ENCODE assay signal across 14 cellular contexts in the genomic region with DNA sequence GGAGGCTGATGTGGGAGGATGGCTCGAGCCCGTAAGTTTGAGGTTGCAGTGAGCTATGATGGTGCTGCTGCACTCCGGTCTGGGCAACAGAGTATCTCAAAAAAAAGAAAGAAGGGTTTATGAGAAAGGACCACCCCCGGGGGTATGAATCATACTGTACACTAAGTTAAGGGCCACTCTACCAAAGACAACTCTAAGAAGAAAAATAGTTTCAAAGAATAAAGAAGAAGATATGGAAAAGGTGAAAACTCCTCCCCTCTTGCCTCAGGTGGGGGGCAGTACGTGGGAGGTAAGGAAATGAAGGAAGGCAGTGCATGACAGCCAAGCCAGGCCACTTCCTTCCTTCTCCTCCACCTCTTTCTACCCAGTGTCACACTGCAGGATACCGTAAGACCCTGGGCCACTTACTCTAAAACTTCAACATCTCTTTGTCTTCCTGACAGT.
DNase-seq lines count a peak whose midpoint lies in the region; ATAC-seq and TF ChIP-seq lines count a peak whose summit lies in the region.
"Had no signal": no experiment of that assay in that cellular context is flagged by ENCODE, and none has a peak within 500 bp of the region (broad histone marks: within the 10 kb centered on the region; RNA-seq: fewer than 3 reads in every experiment).

No MANE protein-coding gene starts in this region.

- TF ChIP-seq CTCF in mucosa of descending colon (IDR thresholded peaks at IDR 0.05), result no peak
- no peak for TF ChIP-seq CTCF in chondrocyte (IDR thresholded peaks at IDR 0.05)

- H3K36me3 Mint-ChIP-seq in activated CD8-positive, alpha-beta T cell treated with anti-CD3 and anti-CD28 coated beads, Interleukin-2, amount 10 ng/mL, durations not matched to agents 7 days and 5 days (ENCODE audit: low read depth), result peaks cover 59% of the 10 kb centered on the region
- H3K36me3 Mint-ChIP-seq in stimulated activated naive CD8-positive, alpha-beta T cell treated with anti-CD3 and anti-CD28 coated beads, Interleukin-15, Interleukin-2, amounts not matched to agents 100 ng/mL and 50 ng/mL, for 24 hours (ENCODE audit: low read depth), result peaks cover 39% of the 10 kb centered on the region
- H3K36me3 Mint-ChIP-seq in chondrocyte (ENCODE audit: low read depth), result no peaks in the 10 kb centered on the region

- DNase-seq in activated CD8-positive, alpha-beta memory T cell treated with anti-CD3 and anti-CD28 coated beads, Interleukin-2, amount 50 U/mL, for 4 hours, result peak; percentile 59
- DNase-seq in activated CD8-positive, alpha-beta memory T cell treated with anti-CD3 and anti-CD28 coated beads, Interleukin-2, amount 50 U/mL, for 48 hours, result no peak
- peak; percentile 54 for DNase-seq in activated CD8-positive, alpha-beta T cell treated with anti-CD3 and anti-CD28 coated beads, Interleukin-2, amount 10 ng/mL, durations not matched to agents 7 days and 5 days
- DNase-seq in mucosa of descending colon (no peak), substantia nigra (lab: John Stamatoyannopoulos, UW) (no peak), chondrocyte (ENCODE audit: low spot score) (no peak), NCI-H748 treated with DMSO at 0.1 percent for 48 hours (lab: John Stamatoyannopoulos, UW) (no peak)
- DNase-seq: adrenal gland; effector CD4-positive, alpha-beta T cell; EL; heart left ventricle; lower lobe of right lung; NCI-H2081 treated with DMSO at 0.1 percent for 48 hours had no signal

- H3K4me1 ChIP-seq in mucosa of descending colon (ENCODE audit: low read depth), result no peaks in the 10 kb centered on the region

- H3K9me3 ChIP-seq in mucosa of descending colon, result no peaks in the 10 kb centered on the region
- H3K9me3 ChIP-seq: adrenal gland, heart left ventricle, lower lobe of right lung had no signal

- ATAC-seq in activated CD8-positive, alpha-beta T cell treated with anti-CD3 and anti-CD28 coated beads, Interleukin-2, amount 10 ng/mL, durations not matched to agents 7 days and 5 days, result peak; percentile 52
- ATAC-seq in mucosa of descending colon, result peak; percentile 61
- ATAC-seq: heart left ventricle, lower lobe of right lung had no signal

- H3K9me3 Mint-ChIP-seq in activated CD8-positive, alpha-beta T cell treated with anti-CD3 and anti-CD28 coated beads, Interleukin-2, amount 10 ng/mL, durations not matched to agents 7 days and 5 days (ENCODE audit: insufficient read depth), result no peaks in the 10 kb centered on the region
- H3K9me3 Mint-ChIP-seq in stimulated activated naive CD8-positive, alpha-beta T cell treated with anti-CD3 and anti-CD28 coated beads, Interleukin-15, Interleukin-2, amounts not matched to agents 100 ng/mL and 50 ng/mL, for 24 hours, result no peaks in the 10 kb centered on the region
- no peaks in the 10 kb centered on the region for H3K9me3 Mint-ChIP-seq in chondrocyte (ENCODE audit: low read depth)

- CTCF ChIA-PET in activated CD8-positive, alpha-beta T cell treated with anti-CD3 and anti-CD28 coated beads, Interleukin-2, amount 10 ng/mL, durations not matched to agents 7 days and 5 days (lab: Charles Lee), result no interaction called here

- no peak overlapping the region for H3K27ac ChIP-seq in substantia nigra (ENCODE audit: low read depth, low read length, poor library complexity, severe bottlenecking)
- H3K27ac ChIP-seq: adrenal gland, lower lobe of right lung had no signal

- no peaks in the 10 kb centered on the region for H3K36me3 ChIP-seq in mucosa of descending colon (ENCODE audit: low read depth)
- H3K36me3 ChIP-seq: adrenal gland, heart left ventricle, lower lobe of right lung had no signal

- POLR2A ChIA-PET in activated CD8-positive, alpha-beta T cell treated with anti-CD3 and anti-CD28 coated beads, Interleukin-2, amount 10 ng/mL, durations not matched to agents 7 days and 5 days (lab: Charles Lee), result interaction anchor here (1.2 to 4.4 kb wide), 2 partner anchors 30 to 60 kb away, joined by 5 to 21 read pairs; no protein-coding TSS in a partner anchor

- H3K4me3 Mint-ChIP-seq in activated CD8-positive, alpha-beta T cell treated with anti-CD3 and anti-CD28 coated beads, Interleukin-2, amount 10 ng/mL, durations not matched to agents 7 days and 5 days, result peak overlapping the region; percentile 47
- H3K4me3 Mint-ChIP-seq in stimulated activated naive CD8-positive, alpha-beta T cell treated with anti-CD3 and anti-CD28 coated beads, Interleukin-15, Interleukin-2, amounts not matched to agents 100 ng/mL and 50 ng/mL, for 24 hours, result peak overlapping the region; percentile 83
- no peak overlapping the region for H3K4me3 Mint-ChIP-seq in chondrocyte (ENCODE audit: unreplicated experiment)

- intact Hi-C loops in mucosa of descending colon (cut with DNase I, micrococcal nuclease), result no loop called here

- H3K27me3 Mint-ChIP-seq in activated CD8-positive, alpha-beta T cell treated with anti-CD3 and anti-CD28 coated beads, Interleukin-2, amount 10 ng/mL, durations not matched to agents 7 days and 5 days (ENCODE audit: low read depth), result no peaks in the 10 kb centered on the region
- no peaks in the 10 kb centered on the region for H3K27me3 Mint-ChIP-seq in stimulated activated naive CD8-positive, alpha-beta T cell treated with anti-CD3 and anti-CD28 coated beads, Interleukin-15, Interleukin-2, amounts not matched to agents 100 ng/mL and 50 ng/mL, for 24 hours
- H3K27me3 Mint-ChIP-seq in chondrocyte (ENCODE audit: low read depth), result no peaks in the 10 kb centered on the region

- H3K4me3 ChIP-seq in mucosa of descending colon, result no peak overlapping the region
- H3K4me3 ChIP-seq: adrenal gland, lower lobe of right lung had no signal

- H3K4me1 Mint-ChIP-seq in activated CD8-positive, alpha-beta T cell treated with anti-CD3 and anti-CD28 coated beads, Interleukin-2, amount 10 ng/mL, durations not matched to agents 7 days and 5 days (ENCODE audit: low read depth), result peaks cover 99% of the 10 kb centered on the region
- peaks cover 100% of the 10 kb centered on the region for H3K4me1 Mint-ChIP-seq in stimulated activated naive CD8-positive, alpha-beta T cell treated with anti-CD3 and anti-CD28 coated beads, Interleukin-15, Interleukin-2, amounts not matched to agents 100 ng/mL and 50 ng/mL, for 24 hours (ENCODE audit: low read depth)
- peaks cover 55% of the 10 kb centered on the region for H3K4me1 Mint-ChIP-seq in chondrocyte (ENCODE audit: low read depth)

- H3K27ac Mint-ChIP-seq in activated CD8-positive, alpha-beta T cell treated with anti-CD3 and anti-CD28 coated beads, Interleukin-2, amount 10 ng/mL, durations not matched to agents 7 days and 5 days, result peak overlapping the region; percentile 83
- H3K27ac Mint-ChIP-seq in stimulated activated naive CD8-positive, alpha-beta T cell treated with anti-CD3 and anti-CD28 coated beads, Interleukin-15, Interleukin-2, amounts not matched to agents 100 ng/mL and 50 ng/mL, for 24 hours, result peak overlapping the region; percentile 99
- no peak overlapping the region for H3K27ac Mint-ChIP-seq in chondrocyte (ENCODE audit: unreplicated experiment)

Comparison
In these comparisons a context has a peak if more than half of its experiments do, and no peak if none do; other contexts are left out.
1. DNase-seq: peak in activated CD8-positive, alpha-beta memory T cell treated with anti-CD3 and anti-CD28 coated beads, Interleukin-2, amount 50 U/mL, for 4 hours (single experiment) and activated CD8-positive, alpha-beta T cell treated with anti-CD3 and anti-CD28 coated beads, Interleukin-2, amount 10 ng/mL, durations not matched to agents 7 days and 5 days (single experiment); none in activated CD8-positive, alpha-beta memory T cell treated with anti-CD3 and anti-CD28 coated beads, Interleukin-2, amount 50 U/mL, for 48 hours (single experiment), mucosa of descending colon (0 of 3), substantia nigra (0 of 49), chondrocyte (single experiment) and NCI-H748 treated with DMSO at 0.1 percent for 48 hours (single experiment).